Comparison of ENCODE assay signal across 8 cellular contexts in the genomic region with DNA sequence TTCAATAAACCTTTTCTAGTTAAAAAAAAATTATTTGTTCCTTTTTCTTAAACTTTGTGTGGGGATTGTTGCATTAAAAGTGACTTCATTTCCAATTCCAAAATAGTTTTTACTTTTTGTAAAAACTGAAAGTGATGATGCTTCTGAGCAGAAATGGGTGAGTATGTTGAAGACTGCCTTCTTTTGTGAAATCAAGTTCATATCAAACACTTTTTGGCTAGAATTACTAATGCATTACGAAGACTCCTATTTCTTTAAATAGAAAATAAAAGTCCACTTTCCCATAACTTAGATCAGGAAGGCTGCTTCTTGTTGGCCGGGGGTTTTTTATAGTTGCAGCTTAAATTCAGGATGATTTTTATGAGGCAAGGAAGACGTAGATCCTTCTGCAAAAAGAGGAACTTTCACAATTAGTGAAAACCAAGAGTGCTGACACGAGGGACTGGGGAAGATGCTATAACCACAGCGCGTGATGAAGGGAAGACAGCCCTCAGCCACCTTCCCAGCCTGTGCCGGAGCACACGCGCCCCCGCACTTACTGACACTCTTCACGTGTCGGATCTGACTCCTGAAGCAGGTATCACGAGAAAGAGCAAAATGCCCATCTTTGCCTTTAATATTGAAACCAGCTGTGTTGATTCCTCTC.
DNase-seq lines count a peak whose midpoint lies in the region; FAIRE-seq and TF ChIP-seq lines count a peak whose summit lies in the region.

No MANE protein-coding gene starts in this region.

- H3K4me1 Mint-ChIP-seq in chondrocyte (ENCODE audit: low read depth) = no peaks in the 10 kb centered on the region

- no peaks in the 10 kb centered on the region for H3K79me2 ChIP-seq in keratinocyte (ENCODE audit: control insufficient read depth, insufficient read depth, low read length)
- no peaks in the 10 kb centered on the region for H3K79me2 ChIP-seq in mesendoderm (ENCODE audit: control insufficient read depth, insufficient read depth, low read length)

- no peak overlapping the region for H3K56ac ChIP-seq in mesendoderm (ENCODE audit: low read length)

- H3K36me3 ChIP-seq in keratinocyte (ENCODE audit: control insufficient read depth in 2 of 2, extremely low read depth in 1 of 2, insufficient read depth in 2 of 2, low read length in 2 of 2) = no peaks in the 10 kb centered on the region
- no peaks in the 10 kb centered on the region for H3K36me3 ChIP-seq in transverse colon
- H3K36me3 ChIP-seq in mesendoderm (ENCODE audit: control insufficient read depth, insufficient read depth, low read length) = no peaks in the 10 kb centered on the region

- H3K4ac ChIP-seq in mesendoderm (ENCODE audit: low read depth, low read length) = no peak overlapping the region

- H3K4me3 Mint-ChIP-seq in chondrocyte (ENCODE audit: unreplicated experiment) = no peak overlapping the region

- H2BK5ac ChIP-seq in mesendoderm (ENCODE audit: low read length) = no peak overlapping the region

- no peaks in the 10 kb centered on the region for H3K36me3 Mint-ChIP-seq in chondrocyte (ENCODE audit: low read depth)

- H2BK15ac ChIP-seq in mesendoderm (replicated peaks; ENCODE audit: low read depth) = no peak overlapping the region

- 53 to 68% methylated on average over 6 to 13 of the region's 13 CpGs for WGBS in transverse colon (ENCODE audit: low coverage in 1 of 2), 2 donors
- no CpG with 5 or more reads among the region's 13 CpGs for WGBS in mesendoderm (ENCODE audit: extremely low coverage, insufficient coverage, low lambda C conversion rate)

- no peak overlapping the region for H3K23ac ChIP-seq in mesendoderm (ENCODE audit: low read length)

- no peak overlapping the region for H2AFZ ChIP-seq in keratinocyte (ENCODE audit: control insufficient read depth, low read length)

- H3K79me1 ChIP-seq in mesendoderm (ENCODE audit: low read length) = no peaks in the 10 kb centered on the region

- no peaks in the 10 kb centered on the region for H4K20me1 ChIP-seq in keratinocyte (ENCODE audit: control insufficient read depth, extremely low read depth, insufficient read depth, low read length)

- intact Hi-C loops in transverse colon (cut with DNase I; ENCODE audit: low total_unique reads) = no loop called here

- TF ChIP-seq POLR2A in transverse colon (IDR thresholded peaks at IDR 0.05) (no peak), GM12891 (IDR thresholded peaks at IDR 0.05; ENCODE audit: low read depth, low read length) (no peak)

- dilution Hi-C loops in keratinocyte (cut with MboI; ENCODE audit: extremely low pct_ligation_motif_present, low sequenced_read_pairs) = no loop called here

- H3K9me1 ChIP-seq in keratinocyte (ENCODE audit: control insufficient read depth, extremely low read depth, insufficient read depth, low read length) = no peaks in the 10 kb centered on the region

- FAIRE-seq in keratinocyte (lab: Jason Lieb, UNC) (peak; percentile 49), GM12891 (lab: Jason Lieb, UNC) (no peak)

- no peak overlapping the region for H2AK5ac ChIP-seq in mesendoderm (ENCODE audit: low read length)

- no peaks in the 10 kb centered on the region for H3K27me3 ChIP-seq in keratinocyte (ENCODE audit: control insufficient read depth, extremely low read depth, insufficient read depth, low read length)
- H3K27me3 ChIP-seq in transverse colon = no peaks in the 10 kb centered on the region
- H3K27me3 ChIP-seq in mesendoderm (ENCODE audit: insufficient read depth, low read length, poor library complexity) = no peaks in the 10 kb centered on the region

- H4K5ac ChIP-seq in mesendoderm (ENCODE audit: low read length) = no peak overlapping the region

- no peak overlapping the region for H4K8ac ChIP-seq in mesendoderm (ENCODE audit: low read depth, low read length)

- H2BK120ac ChIP-seq in mesendoderm (ENCODE audit: low read depth, low read length) = no peak overlapping the region

- TF ChIP-seq CTCF in keratinocyte (optimal IDR thresholded peaks at IDR 0.05 in 1 of 3, IDR thresholded peaks at IDR 0.05 in 1 of 3, conservative IDR thresholded peaks at IDR 0.05 in 1 of 3; ENCODE audit: extremely low read depth in 1 of 3, insufficient read depth in 2 of 3, low read length in 3 of 3) (no peak), transverse colon (IDR thresholded peaks at IDR 0.05) (no peak), chondrocyte (IDR thresholded peaks at IDR 0.05) (no peak)

- H3K27ac ChIP-seq in keratinocyte (ENCODE audit: control insufficient read depth, insufficient read depth, low read length) (no peak overlapping the region), transverse colon (no peak overlapping the region), mesendoderm (ENCODE audit: low read depth, low read length) (no peak overlapping the region)

- H3K27me3 Mint-ChIP-seq in chondrocyte (ENCODE audit: low read depth) = peaks cover 13% of the 10 kb centered on the region

- no peak overlapping the region for H3K18ac ChIP-seq in mesendoderm (ENCODE audit: low read length)

- H3K9me3 ChIP-seq in keratinocyte (ENCODE audit: control insufficient read depth, low read depth, low read length) = no peaks in the 10 kb centered on the region
- H3K9me3 ChIP-seq in transverse colon = no peaks in the 10 kb centered on the region

- TF ChIP-seq EP300 in transverse colon (IDR thresholded peaks at IDR 0.05; ENCODE audit: low read depth) = no peak

- H3K27ac Mint-ChIP-seq in chondrocyte (ENCODE audit: unreplicated experiment) = no peak overlapping the region

- DNase-seq in activated CD8-positive, alpha-beta memory T cell treated with anti-CD3 and anti-CD28 coated beads, Interleukin-2, amount 50 U/mL, for 4 hours = peak; percentile 17
- no peak for DNase-seq in activated CD8-positive, alpha-beta memory T cell treated with anti-CD3 and anti-CD28 coated beads, Interleukin-2, amount 50 U/mL, for 48 hours
- DNase-seq in SKM-1 treated with dmso at 0.1 percent for 144 hours (lab: John Stamatoyannopoulos, UW; ENCODE audit: unreplicated experiment) (peak; percentile 94), keratinocyte (ENCODE audit: low read depth, low spot score) (no peak), transverse colon (peak; percentile 31), mesendoderm (no peak), GM12891 (ENCODE audit: insufficient read length, low spot score) (no peak), chondrocyte (ENCODE audit: low spot score) (no peak)

- no peaks in the 10 kb centered on the region for H3K4me1 ChIP-seq in keratinocyte (ENCODE audit: control insufficient read depth, extremely low read depth, insufficient read depth, low read length)
- peaks cover 0 to 5% (median 0%) of the 10 kb centered on the region in 4 donors for H3K4me1 ChIP-seq in transverse colon
- H3K4me1 ChIP-seq in mesendoderm (ENCODE audit: control insufficient read depth, low read depth, low read length) = no peaks in the 10 kb centered on the region

- no peaks in the 10 kb centered on the region for H3K9me3 Mint-ChIP-seq in chondrocyte (ENCODE audit: low read depth)

- H3K9ac ChIP-seq in keratinocyte (ENCODE audit: control insufficient read depth, extremely low read depth, insufficient read depth, low read length) (no peak overlapping the region), mesendoderm (ENCODE audit: low read length) (no peak overlapping the region)

- H3K4me3 ChIP-seq in keratinocyte (ENCODE audit: control insufficient read depth in 2 of 3, extremely low read depth in 1 of 3, insufficient read depth in 2 of 3, low read depth in 1 of 3, low read length in 3 of 3) = no peak overlapping the region
- H3K4me3 ChIP-seq in transverse colon = no peak overlapping the region
- no peak overlapping the region for H3K4me3 ChIP-seq in mesendoderm (ENCODE audit: low read length)

- H3K4me2 ChIP-seq in keratinocyte (ENCODE audit: control insufficient read depth, extremely low read depth, insufficient read depth, low read depth, low read length) (no peak overlapping the region), mesendoderm (ENCODE audit: low read length) (no peak overlapping the region)

- in situ Hi-C loops in transverse colon (cut with MboI; ENCODE audit: low pct_ligation_motif_present in 1 of 4, low pct_unique_long_range_greater_than_20kb in 1 of 4, low sequenced_read_pairs in 3 of 4) = no loop called here

TF ChIP-seq in GM12891, 5 proteins besides CTCF, POLR2A, EP300 and RAD21:
- no peak for TF ChIP-seq TAF1 (IDR thresholded peaks at IDR 0.05; ENCODE audit: low read depth, low read length)

Comparison
In these comparisons a context has a peak if more than half of its experiments do, and no peak if none do; other contexts are left out.
1. DNase-seq: peak in activated CD8-positive, alpha-beta memory T cell treated with anti-CD3 and anti-CD28 coated beads, Interleukin-2, amount 50 U/mL, for 4 hours (single experiment), SKM-1 treated with dmso at 0.1 percent for 144 hours (single experiment) and transverse colon (single experiment); none in activated CD8-positive, alpha-beta memory T cell treated with anti-CD3 and anti-CD28 coated beads, Interleukin-2, amount 50 U/mL, for 48 hours (single experiment), keratinocyte (single experiment), mesendoderm (single experiment), GM12891 (single experiment) and chondrocyte (single experiment).